Comparison of ENCODE assay signal across 8 cellular contexts in genomic region chr3:136196064-136196400, GRCh38. TPM values are rescaled to one million over a fixed set of nuclear protein-coding genes. Genes with fewer than 3 reads are reported as not detected.
DNase-seq lines count a peak whose midpoint lies in the region; ATAC-seq, FAIRE-seq and TF ChIP-seq lines count a peak whose summit lies in the region.

TSS of gene MSL2 (minus strand) at chr3:136196335. CDS start at chr3:136195113, 1,222 bp downstream.

- in situ Hi-C loops in astrocyte of the cerebellum (cut with HindIII; ENCODE audit: low sequenced_read_pairs): no loop called here

- H3K9me3 ChIP-seq in ES-I3 (ENCODE audit: control insufficient read depth, insufficient read depth, low read length) (no peaks in the 10 kb centered on the region), keratinocyte (ENCODE audit: control insufficient read depth, low read depth, low read length) (no peaks in the 10 kb centered on the region), stomach (no peaks in the 10 kb centered on the region)

- H3K4me2 ChIP-seq in keratinocyte (ENCODE audit: control insufficient read depth, extremely low read depth, insufficient read depth, low read depth, low read length): peak within 1 kb of the TSS; percentile 81

- H3K27me3 ChIP-seq in keratinocyte (ENCODE audit: control insufficient read depth, extremely low read depth, insufficient read depth, low read length): no peaks in the 10 kb centered on the region
- H3K27me3 ChIP-seq in stomach: no peaks in the 10 kb centered on the region

- no peak for TF ChIP-seq EP300 in stomach (IDR thresholded peaks at IDR 0.05)

- H3K9ac ChIP-seq in ES-I3 (ENCODE audit: low read depth, low read length) (peak within 1 kb of the TSS; percentile 98), keratinocyte (ENCODE audit: control insufficient read depth, extremely low read depth, insufficient read depth, low read length) (peak within 1 kb of the TSS; percentile 95)

- H3K79me2 ChIP-seq in keratinocyte (ENCODE audit: control insufficient read depth, insufficient read depth, low read length): peaks cover 46% of the 10 kb centered on the region

- peak within 1 kb of the TSS; percentile 95 for H2AFZ ChIP-seq in keratinocyte (ENCODE audit: control insufficient read depth, low read length)

- no peak for TF ChIP-seq CTCF in astrocyte of the cerebellum (IDR thresholded peaks at IDR 0.05; ENCODE audit: low read depth, low read length, missing control alignments)
- no peak for TF ChIP-seq CTCF in keratinocyte (optimal IDR thresholded peaks at IDR 0.05 in 1 of 3, IDR thresholded peaks at IDR 0.05 in 1 of 3, conservative IDR thresholded peaks at IDR 0.05 in 1 of 3; ENCODE audit: extremely low read depth in 1 of 3, insufficient read depth in 2 of 3, low read length in 3 of 3)
- no peak for TF ChIP-seq CTCF in stomach (IDR thresholded peaks at IDR 0.05)

- H3K4me1 ChIP-seq in ES-I3 (ENCODE audit: insufficient read depth, low read length) (no peaks in the 10 kb centered on the region; the same call in 1 of the 2 replicates), keratinocyte (ENCODE audit: control insufficient read depth, extremely low read depth, insufficient read depth, low read length) (peaks cover 20% of the 10 kb centered on the region), stomach (peaks cover 15 to 44% (median 33%) of the 10 kb centered on the region in 4 donors)

- dilution Hi-C loops in keratinocyte (cut with MboI; ENCODE audit: extremely low pct_ligation_motif_present, low sequenced_read_pairs): loop anchor here (25.0 kb wide), 1 partner anchor 141 kb away; no protein-coding TSS in a partner anchor

- DNase-seq in astrocyte of the cerebellum (ENCODE audit: low read depth): no peak
- no peak for DNase-seq in keratinocyte (ENCODE audit: low read depth, low spot score)
- DNase-seq in stomach: no peak
- DNase-seq in NCI-H2081 treated with DMSO at 0.1 percent for 48 hours (lab: John Stamatoyannopoulos, UW): no peak
- DNase-seq in amniotic stem cell (lab: John Stamatoyannopoulos, UW): no peak

- H3K36me3 ChIP-seq in ES-I3 (ENCODE audit: insufficient read depth, low read length) (no peaks in the 10 kb centered on the region), keratinocyte (ENCODE audit: control insufficient read depth in 2 of 2, extremely low read depth in 1 of 2, insufficient read depth in 2 of 2, low read length in 2 of 2) (no peaks in the 10 kb centered on the region), stomach (no peaks in the 10 kb centered on the region)

- intact Hi-C loops in stomach (cut with DNase I; ENCODE audit: low total_unique reads): no loop called here

- peak within 1 kb of the TSS; percentile 93 for H3K27ac ChIP-seq in keratinocyte (ENCODE audit: control insufficient read depth, insufficient read depth, low read length)
- peak within 1 kb of the TSS; percentile 99 to 100 (median 100) for H3K27ac ChIP-seq in stomach

- no peaks in the 10 kb centered on the region for H3K9me1 ChIP-seq in keratinocyte (ENCODE audit: control insufficient read depth, extremely low read depth, insufficient read depth, low read length)

- no peak for FAIRE-seq in keratinocyte (lab: Jason Lieb, UNC)

- 0 to 1% (median 1%) methylated on average over 33 to 37 of the region's 37 CpGs for WGBS in stomach, 5 donors

- peak in 2 of 4 donors; percentile 12 to 70 for TF ChIP-seq POLR2A in stomach (IDR thresholded peaks at IDR 0.05)

- H3K4me3 ChIP-seq in astrocyte of the cerebellum (ENCODE audit: low read depth, low read length): peak within 1 kb of the TSS; percentile 63
- H3K4me3 ChIP-seq in keratinocyte (ENCODE audit: control insufficient read depth in 2 of 3, extremely low read depth in 1 of 3, insufficient read depth in 2 of 3, low read depth in 1 of 3, low read length in 3 of 3): peak within 1 kb of the TSS; percentile 79 to 95 (median 93)
- H3K4me3 ChIP-seq in stomach: peak within 1 kb of the TSS; percentile 73 to 93 (median 84)

- ATAC-seq in HG03378 (IDR thresholded peaks at IDR 0.05; ENCODE audit: unreplicated experiment): peak; percentile 2
- ATAC-seq in GM21360 (IDR thresholded peaks at IDR 0.05; ENCODE audit: unreplicated experiment): no peak

- peaks cover 20% of the 10 kb centered on the region for H4K20me1 ChIP-seq in keratinocyte (ENCODE audit: control insufficient read depth, extremely low read depth, insufficient read depth, low read length)

RNA-seq across cellular contexts. Expression of gene MSL2, which starts in this region (rescaled TPM):
- polyA plus RNA-seq in keratinocyte (4.1 to 10.3 TPM (median 9.5 TPM) in 3 replicates), stomach (1 to 10 TPM; 3.4 to 5.2 (median 4.9) TPM)
- 3.2 TPM for polyA plus RNA-seq in keratinocyte (2011; ENCODE audit: low read depth)
- polyA plus RNA-seq in keratinocyte (2011; cell fraction: cytosol; rRNA removed): 3.2 and 8.6 TPM in 2 replicates
- 10.3 and 11.5 TPM in 2 replicates for polyA plus RNA-seq in keratinocyte (2011; cell fraction: nucleus; rRNA removed)
- polyA plus RNA-seq in keratinocyte (2012; ENCODE audit: low replicate concordance): 6.6 and 11.0 TPM in 2 replicates
- polyA minus RNA-seq in keratinocyte: 12.4 to 22.8 TPM (median 15.4 TPM) in 3 replicates
- 11.1 TPM for polyA minus RNA-seq in keratinocyte (2011; cell fraction: cytosol; rRNA and poly(A)+ RNA removed)
- 8.1 and 15.7 TPM in 2 replicates for polyA minus RNA-seq in keratinocyte (2011; cell fraction: nucleus; rRNA and poly(A)+ RNA removed)
- total RNA-seq in stomach: 10 to 100 TPM; 12.3 to 55.4 (median 28.0) TPM
